1 cellular context compared by ENCODE assay signal in genomic region chr11:64489831-64490441, GRCh38.
TF ChIP-seq lines count a peak whose summit lies in the region.

No MANE protein-coding gene starts in this region.

TF ChIP-seq in K562, 482 proteins besides CTCF, POLR2A, EP300 and RAD21 (continued from another document and continues in another):
- TF ChIP-seq, protein P1, sequence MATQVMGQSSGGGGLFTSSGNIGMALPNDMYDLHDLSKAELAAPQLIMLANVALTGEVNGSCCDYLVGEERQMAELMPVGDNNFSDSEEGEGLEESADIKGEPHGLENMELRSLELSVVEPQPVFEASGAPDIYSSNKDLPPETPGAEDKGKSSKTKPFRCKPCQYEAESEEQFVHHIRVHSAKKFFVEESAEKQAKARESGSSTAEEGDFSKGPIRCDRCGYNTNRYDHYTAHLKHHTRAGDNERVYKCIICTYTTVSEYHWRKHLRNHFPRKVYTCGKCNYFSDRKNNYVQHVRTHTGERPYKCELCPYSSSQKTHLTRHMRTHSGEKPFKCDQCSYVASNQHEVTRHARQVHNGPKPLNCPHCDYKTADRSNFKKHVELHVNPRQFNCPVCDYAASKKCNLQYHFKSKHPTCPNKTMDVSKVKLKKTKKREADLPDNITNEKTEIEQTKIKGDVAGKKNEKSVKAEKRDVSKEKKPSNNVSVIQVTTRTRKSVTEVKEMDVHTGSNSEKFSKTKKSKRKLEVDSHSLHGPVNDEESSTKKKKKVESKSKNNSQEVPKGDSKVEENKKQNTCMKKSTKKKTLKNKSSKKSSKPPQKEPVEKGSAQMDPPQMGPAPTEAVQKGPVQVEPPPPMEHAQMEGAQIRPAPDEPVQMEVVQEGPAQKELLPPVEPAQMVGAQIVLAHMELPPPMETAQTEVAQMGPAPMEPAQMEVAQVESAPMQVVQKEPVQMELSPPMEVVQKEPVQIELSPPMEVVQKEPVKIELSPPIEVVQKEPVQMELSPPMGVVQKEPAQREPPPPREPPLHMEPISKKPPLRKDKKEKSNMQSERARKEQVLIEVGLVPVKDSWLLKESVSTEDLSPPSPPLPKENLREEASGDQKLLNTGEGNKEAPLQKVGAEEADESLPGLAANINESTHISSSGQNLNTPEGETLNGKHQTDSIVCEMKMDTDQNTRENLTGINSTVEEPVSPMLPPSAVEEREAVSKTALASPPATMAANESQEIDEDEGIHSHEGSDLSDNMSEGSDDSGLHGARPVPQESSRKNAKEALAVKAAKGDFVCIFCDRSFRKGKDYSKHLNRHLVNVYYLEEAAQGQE (CRISPR knock-in tag; IDR thresholded peaks at IDR 0.05; ENCODE audit: low read depth): no peak
- TF ChIP-seq MAZ (CRISPR knock-in tag; conservative IDR thresholded peaks at IDR 0.05 in 1 of 2, IDR thresholded peaks at IDR 0.05 in 1 of 2) (no peak), ZNF140 (CRISPR knock-in tag; IDR thresholded peaks at IDR 0.05) (no peak), TBP (optimal IDR thresholded peaks at IDR 0.05; ENCODE audit: low read depth, low read length) (no peak), HSF4 (CRISPR knock-in tag; IDR thresholded peaks at IDR 0.05; ENCODE audit: borderline replicate concordance) (no peak), ZNF354B (CRISPR knock-in tag; IDR thresholded peaks at IDR 0.05) (no peak), LARP7 (IDR thresholded peaks at IDR 0.05) (no peak), ELF2 (CRISPR knock-in tag; IDR thresholded peaks at IDR 0.05) (no peak), NFE2L1 (tag; IDR thresholded peaks at IDR 0.05; ENCODE audit: borderline replicate concordance, low read depth) (no peak), CREM (IDR thresholded peaks at IDR 0.05; ENCODE audit: low read depth) (peak; percentile 51; the same call in 1 of the 2 replicates), ZNF24 (IDR thresholded peaks at IDR 0.05) (0 out of 2 replicates have a peak, but pooled peaks have one; percentile 54), NRF1 (conservative IDR thresholded peaks at IDR 0.05 in 1 of 2, IDR thresholded peaks at IDR 0.05 in 1 of 2) (peak; percentile 87 to 90), KLF16 (IDR thresholded peaks at IDR 0.05) (no peak), BCOR (IDR thresholded peaks at IDR 0.05) (no peak), ZNF134 (CRISPR knock-in tag; conservative IDR thresholded peaks at IDR 0.05) (no peak), CHD4 (IDR thresholded peaks at IDR 0.05; ENCODE audit: insufficient read depth, insufficient replicate concordance, low read depth, low read length, poor library complexity, severe bottlenecking) (no peak), HMBOX1 (IDR thresholded peaks at IDR 0.05) (no peak), CSDE1 (IDR thresholded peaks at IDR 0.05) (peak in 1 of 2 experiments; percentile 57; a peak in 1 of 4 replicates), DEAF1 (CRISPR knock-in tag; IDR thresholded peaks at IDR 0.05) (peak; percentile 63; the same call in 1 of the 2 replicates), SMC3 (conservative IDR thresholded peaks at IDR 0.05; ENCODE audit: insufficient read depth, low read depth, low read length) (peak; percentile 79), SETDB1 (IDR thresholded peaks at IDR 0.05; ENCODE audit: low read length) (no peak), PURB (CRISPR knock-in tag; IDR thresholded peaks at IDR 0.05; ENCODE audit: low read depth) (no peak), CTBP1 (IDR thresholded peaks at IDR 0.05; ENCODE audit: borderline replicate concordance) (peak; percentile 76; the same call in 1 of the 2 replicates), CBX2 (IDR thresholded peaks at IDR 0.05; ENCODE audit: insufficient read depth, low read length, poor library complexity, severe bottlenecking) (no peak), ZNF384 (IDR thresholded peaks at IDR 0.05; ENCODE audit: low read depth, low read length) (0 out of 2 replicates have a peak, but pooled peaks have one; percentile 4), RFX1 (IDR thresholded peaks at IDR 0.05) (peak; percentile 94), FOXP1 (CRISPR knock-in tag; IDR thresholded peaks at IDR 0.05) (0 out of 2 replicates have a peak, but pooled peaks have one; percentile 29), ZNF174 (CRISPR knock-in tag; IDR thresholded peaks at IDR 0.05) (no peak), CEBPG (CRISPR knock-in tag; IDR thresholded peaks at IDR 0.05) (no peak), CEBPG (tag; conservative IDR thresholded peaks at IDR 0.05 in 1 of 2, IDR thresholded peaks at IDR 0.05 in 1 of 2) (no peak), MYC (IDR thresholded peaks at IDR 0.05; ENCODE audit: low read depth, low read length) (peak; percentile 77), MYC (CRISPR knock-in tag; IDR thresholded peaks at IDR 0.05; ENCODE audit: borderline replicate concordance, low read depth) (no peak), PHF21A (IDR thresholded peaks at IDR 0.05; ENCODE audit: borderline replicate concordance, low read depth) (no peak), SMAD1 (IDR thresholded peaks at IDR 0.05; ENCODE audit: low read depth, low read length, partially characterized antibody) (no peak), POLR3A (IDR thresholded peaks at IDR 0.05; ENCODE audit: borderline replicate concordance, extremely low read depth, insufficient read depth, insufficient read length) (no peak), FOXK2 (conservative IDR thresholded peaks at IDR 0.05 in 1 of 2, IDR thresholded peaks at IDR 0.05 in 1 of 2; ENCODE audit: low read depth in 2 of 2) (no peak), ID3 (CRISPR knock-in tag; IDR thresholded peaks at IDR 0.05) (no peak), ID3 (tag; IDR thresholded peaks at IDR 0.05) (0 out of 2 replicates have a peak, but pooled peaks have one; percentile 15), SIN3A (IDR thresholded peaks at IDR 0.05; ENCODE audit: borderline replicate concordance in 2 of 2, control insufficient read depth in 1 of 2, low read depth in 2 of 2, low read length in 2 of 2) (no peak), PHB2 (IDR thresholded peaks at IDR 0.05; ENCODE audit: low read depth) (no peak), ZNF239 (CRISPR knock-in tag; IDR thresholded peaks at IDR 0.05) (no peak), PHB (CRISPR knock-in tag; IDR thresholded peaks at IDR 0.05) (no peak), ZSCAN32 (CRISPR knock-in tag; IDR thresholded peaks at IDR 0.05) (no peak), RCOR1 (IDR thresholded peaks at IDR 0.05; ENCODE audit: borderline replicate concordance in 1 of 2, low read depth in 2 of 2, low read length in 2 of 2) (peak in 1 of 2 experiments; percentile 72; a peak in 2 of 4 replicates), YY1 (IDR thresholded peaks at IDR 0.05; ENCODE audit: borderline replicate concordance in 1 of 3, control insufficient read depth in 1 of 3, extremely low read depth in 1 of 3, insufficient read depth in 3 of 3, insufficient read length in 1 of 3, insufficient replicate concordance in 2 of 3, low read depth in 1 of 3, low read length in 2 of 3) (peak in 1 of 3 experiments; percentile 29)
- TF ChIP-seq, protein P2, sequence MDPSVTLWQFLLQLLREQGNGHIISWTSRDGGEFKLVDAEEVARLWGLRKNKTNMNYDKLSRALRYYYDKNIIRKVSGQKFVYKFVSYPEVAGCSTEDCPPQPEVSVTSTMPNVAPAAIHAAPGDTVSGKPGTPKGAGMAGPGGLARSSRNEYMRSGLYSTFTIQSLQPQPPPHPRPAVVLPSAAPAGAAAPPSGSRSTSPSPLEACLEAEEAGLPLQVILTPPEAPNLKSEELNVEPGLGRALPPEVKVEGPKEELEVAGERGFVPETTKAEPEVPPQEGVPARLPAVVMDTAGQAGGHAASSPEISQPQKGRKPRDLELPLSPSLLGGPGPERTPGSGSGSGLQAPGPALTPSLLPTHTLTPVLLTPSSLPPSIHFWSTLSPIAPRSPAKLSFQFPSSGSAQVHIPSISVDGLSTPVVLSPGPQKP (CRISPR knock-in tag; IDR thresholded peaks at IDR 0.05): no peak
- TF ChIP-seq, protein P3, sequence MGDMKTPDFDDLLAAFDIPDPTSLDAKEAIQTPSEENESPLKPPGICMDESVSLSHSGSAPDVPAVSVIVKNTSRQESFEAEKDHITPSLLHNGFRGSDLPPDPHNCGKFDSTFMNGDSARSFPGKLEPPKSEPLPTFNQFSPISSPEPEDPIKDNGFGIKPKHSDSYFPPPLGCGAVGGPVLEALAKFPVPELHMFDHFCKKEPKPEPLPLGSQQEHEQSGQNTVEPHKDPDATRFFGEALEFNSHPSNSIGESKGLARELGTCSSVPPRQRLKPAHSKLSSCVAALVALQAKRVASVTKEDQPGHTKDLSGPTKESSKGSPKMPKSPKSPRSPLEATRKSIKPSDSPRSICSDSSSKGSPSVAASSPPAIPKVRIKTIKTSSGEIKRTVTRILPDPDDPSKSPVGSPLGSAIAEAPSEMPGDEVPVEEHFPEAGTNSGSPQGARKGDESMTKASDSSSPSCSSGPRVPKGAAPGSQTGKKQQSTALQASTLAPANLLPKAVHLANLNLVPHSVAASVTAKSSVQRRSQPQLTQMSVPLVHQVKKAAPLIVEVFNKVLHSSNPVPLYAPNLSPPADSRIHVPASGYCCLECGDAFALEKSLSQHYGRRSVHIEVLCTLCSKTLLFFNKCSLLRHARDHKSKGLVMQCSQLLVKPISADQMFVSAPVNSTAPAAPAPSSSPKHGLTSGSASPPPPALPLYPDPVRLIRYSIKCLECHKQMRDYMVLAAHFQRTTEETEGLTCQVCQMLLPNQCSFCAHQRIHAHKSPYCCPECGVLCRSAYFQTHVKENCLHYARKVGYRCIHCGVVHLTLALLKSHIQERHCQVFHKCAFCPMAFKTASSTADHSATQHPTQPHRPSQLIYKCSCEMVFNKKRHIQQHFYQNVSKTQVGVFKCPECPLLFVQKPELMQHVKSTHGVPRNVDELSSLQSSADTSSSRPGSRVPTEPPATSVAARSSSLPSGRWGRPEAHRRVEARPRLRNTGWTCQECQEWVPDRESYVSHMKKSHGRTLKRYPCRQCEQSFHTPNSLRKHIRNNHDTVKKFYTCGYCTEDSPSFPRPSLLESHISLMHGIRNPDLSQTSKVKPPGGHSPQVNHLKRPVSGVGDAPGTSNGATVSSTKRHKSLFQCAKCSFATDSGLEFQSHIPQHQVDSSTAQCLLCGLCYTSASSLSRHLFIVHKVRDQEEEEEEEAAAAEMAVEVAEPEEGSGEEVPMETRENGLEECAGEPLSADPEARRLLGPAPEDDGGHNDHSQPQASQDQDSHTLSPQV (IDR thresholded peaks at IDR 0.05): no peak
- TF ChIP-seq, protein P4, sequence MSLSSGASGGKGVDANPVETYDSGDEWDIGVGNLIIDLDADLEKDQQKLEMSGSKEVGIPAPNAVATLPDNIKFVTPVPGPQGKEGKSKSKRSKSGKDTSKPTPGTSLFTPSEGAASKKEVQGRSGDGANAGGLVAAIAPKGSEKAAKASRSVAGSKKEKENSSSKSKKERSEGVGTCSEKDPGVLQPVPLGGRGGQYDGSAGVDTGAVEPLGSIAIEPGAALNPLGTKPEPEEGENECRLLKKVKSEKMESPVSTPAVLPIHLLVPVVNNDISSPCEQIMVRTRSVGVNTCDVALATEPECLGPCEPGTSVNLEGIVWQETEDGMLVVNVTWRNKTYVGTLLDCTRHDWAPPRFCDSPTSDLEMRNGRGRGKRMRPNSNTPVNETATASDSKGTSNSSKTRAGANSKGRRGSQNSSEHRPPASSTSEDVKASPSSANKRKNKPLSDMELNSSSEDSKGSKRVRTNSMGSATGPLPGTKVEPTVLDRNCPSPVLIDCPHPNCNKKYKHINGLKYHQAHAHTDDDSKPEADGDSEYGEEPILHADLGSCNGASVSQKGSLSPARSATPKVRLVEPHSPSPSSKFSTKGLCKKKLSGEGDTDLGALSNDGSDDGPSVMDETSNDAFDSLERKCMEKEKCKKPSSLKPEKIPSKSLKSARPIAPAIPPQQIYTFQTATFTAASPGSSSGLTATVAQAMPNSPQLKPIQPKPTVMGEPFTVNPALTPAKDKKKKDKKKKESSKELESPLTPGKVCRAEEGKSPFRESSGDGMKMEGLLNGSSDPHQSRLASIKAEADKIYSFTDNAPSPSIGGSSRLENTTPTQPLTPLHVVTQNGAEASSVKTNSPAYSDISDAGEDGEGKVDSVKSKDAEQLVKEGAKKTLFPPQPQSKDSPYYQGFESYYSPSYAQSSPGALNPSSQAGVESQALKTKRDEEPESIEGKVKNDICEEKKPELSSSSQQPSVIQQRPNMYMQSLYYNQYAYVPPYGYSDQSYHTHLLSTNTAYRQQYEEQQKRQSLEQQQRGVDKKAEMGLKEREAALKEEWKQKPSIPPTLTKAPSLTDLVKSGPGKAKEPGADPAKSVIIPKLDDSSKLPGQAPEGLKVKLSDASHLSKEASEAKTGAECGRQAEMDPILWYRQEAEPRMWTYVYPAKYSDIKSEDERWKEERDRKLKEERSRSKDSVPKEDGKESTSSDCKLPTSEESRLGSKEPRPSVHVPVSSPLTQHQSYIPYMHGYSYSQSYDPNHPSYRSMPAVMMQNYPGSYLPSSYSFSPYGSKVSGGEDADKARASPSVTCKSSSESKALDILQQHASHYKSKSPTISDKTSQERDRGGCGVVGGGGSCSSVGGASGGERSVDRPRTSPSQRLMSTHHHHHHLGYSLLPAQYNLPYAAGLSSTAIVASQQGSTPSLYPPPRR (CRISPR knock-in tag; IDR thresholded peaks at IDR 0.05; ENCODE audit: borderline replicate concordance): no peak
